ENCODE assay signal across 9 cellular contexts in genomic region chr10:24465899-24466615, GRCh38.
DNase-seq lines count a peak whose midpoint lies in the region; ATAC-seq and TF ChIP-seq lines count a peak whose summit lies in the region.
"Had no signal": no experiment of that assay in that cellular context is flagged by ENCODE, and none has a peak within 500 bp of the region (broad histone marks: within the 10 kb centered on the region; RNA-seq: fewer than 3 reads in every experiment).

No MANE protein-coding gene starts in this region.

- no peak overlapping the region for H3K4me3 ChIP-seq in SJCRH30
- H3K4me3 ChIP-seq in psoas muscle, result peak overlapping the region; percentile 61
- H3K4me3 ChIP-seq in CD8-positive, alpha-beta T cell (ENCODE audit: low read depth, low read length), result no peak overlapping the region

- no peak overlapping the region for H3K4me3 Mint-ChIP-seq in activated CD4-positive, alpha-beta T cell treated with anti-CD3 and anti-CD28 coated beads for 36 hours
- no peak overlapping the region for H3K4me3 Mint-ChIP-seq in CD8-positive, alpha-beta T cell
- H3K4me3 Mint-ChIP-seq: dendritic cell treated with granulocyte-macrophage colony-stimulating factor and Interleukin-4, amounts not matched to agents 40 ng/mL and 50 ng/mL, for 4 days had no signal

- H3K4me1 Mint-ChIP-seq in activated CD4-positive, alpha-beta T cell treated with anti-CD3 and anti-CD28 coated beads for 36 hours, result peaks cover 37% of the 10 kb centered on the region
- peaks cover 7% of the 10 kb centered on the region for H3K4me1 Mint-ChIP-seq in CD8-positive, alpha-beta T cell (ENCODE audit: low read depth)

- POLR2A ChIA-PET in activated CD4-positive, alpha-beta T cell treated with anti-CD3 and anti-CD28 coated beads for 36 hours (lab: Charles Lee), result no interaction called here
- POLR2A ChIA-PET in CD8-positive, alpha-beta T cell (lab: Charles Lee), result no interaction called here

- no peak for TF ChIP-seq CTCF in psoas muscle (IDR thresholded peaks at IDR 0.05)
- TF ChIP-seq CTCF in CD8-positive, alpha-beta T cell (IDR thresholded peaks at IDR 0.05), result no peak

- intact Hi-C loops in activated CD4-positive, alpha-beta T cell treated with anti-CD3 and anti-CD28 coated beads for 36 hours (cut with DNase I, micrococcal nuclease), result loop anchor here (1.0 to 10.0 kb wide), 8 partner anchors 17 to 1131 kb away; partner anchors contain the start of gene KIAA1217 (in 2 of the 2)
- intact Hi-C loops in psoas muscle (cut with DNase I), result no loop called here
- intact Hi-C loops in CD8-positive, alpha-beta T cell (cut with DNase I, micrococcal nuclease), result no loop called here

- H3K27me3 Mint-ChIP-seq in activated CD4-positive, alpha-beta T cell treated with anti-CD3 and anti-CD28 coated beads for 36 hours, result peaks cover 19% of the 10 kb centered on the region
- H3K27me3 Mint-ChIP-seq in CD8-positive, alpha-beta T cell (ENCODE audit: low read depth), result peaks cover 2% of the 10 kb centered on the region
- H3K27me3 Mint-ChIP-seq: dendritic cell treated with granulocyte-macrophage colony-stimulating factor and Interleukin-4, amounts not matched to agents 40 ng/mL and 50 ng/mL, for 4 days had no signal

- H3K4me1 ChIP-seq in SJCRH30, result peaks cover 44% of the 10 kb centered on the region
- peaks cover 63% of the 10 kb centered on the region for H3K4me1 ChIP-seq in psoas muscle
- no peaks in the 10 kb centered on the region for H3K4me1 ChIP-seq in CD8-positive, alpha-beta T cell (ENCODE audit: insufficient read depth, low read length)

- CTCF ChIA-PET in activated CD4-positive, alpha-beta T cell treated with anti-CD3 and anti-CD28 coated beads for 36 hours (lab: Charles Lee), result no interaction called here
- CTCF ChIA-PET in CD8-positive, alpha-beta T cell (lab: Charles Lee), result no interaction called here

- H3K27me3 ChIP-seq in SJCRH30 (no peaks in the 10 kb centered on the region), psoas muscle (ENCODE audit: insufficient read depth in 3 of 3, low read length in 2 of 3) (no peaks in the 10 kb centered on the region)
- no peaks in the 10 kb centered on the region for H3K27me3 ChIP-seq in CD8-positive, alpha-beta T cell (ENCODE audit: insufficient read depth, low read length)

- peaks cover 3% of the 10 kb centered on the region; the same call in 1 of the 2 replicates for H3K9me3 ChIP-seq in SJCRH30 (replicated peaks)
- H3K9me3 ChIP-seq in psoas muscle, result no peaks in the 10 kb centered on the region
- H3K9me3 ChIP-seq in CD8-positive, alpha-beta T cell (ENCODE audit: low read length), result no peaks in the 10 kb centered on the region

- WGBS in psoas muscle, 3 donors, result 58 to 74% (median 58%) methylated on average over 13 of the region's 13 CpGs

- H3K9me3 Mint-ChIP-seq in activated CD4-positive, alpha-beta T cell treated with anti-CD3 and anti-CD28 coated beads for 36 hours (ENCODE audit: low read depth), result no peaks in the 10 kb centered on the region
- no peaks in the 10 kb centered on the region for H3K9me3 Mint-ChIP-seq in CD8-positive, alpha-beta T cell

- H3K36me3 Mint-ChIP-seq in activated CD4-positive, alpha-beta T cell treated with anti-CD3 and anti-CD28 coated beads for 36 hours (ENCODE audit: low read depth), result no peaks in the 10 kb centered on the region
- no peaks in the 10 kb centered on the region for H3K36me3 Mint-ChIP-seq in CD8-positive, alpha-beta T cell

- H3K27ac ChIP-seq in SJCRH30, result peak overlapping the region; percentile 24
- H3K27ac ChIP-seq in psoas muscle, result peak overlapping the region; percentile 90
- H3K27ac ChIP-seq in CD8-positive, alpha-beta T cell (ENCODE audit: low read depth, low read length), result no peak overlapping the region

- H3K36me3 ChIP-seq in SJCRH30 (peaks cover 3% of the 10 kb centered on the region; the same call in 1 of the 2 replicates), psoas muscle (ENCODE audit: insufficient read depth in 1 of 2, low read depth in 1 of 2) (no peaks in the 10 kb centered on the region)
- H3K36me3 ChIP-seq in CD8-positive, alpha-beta T cell (ENCODE audit: insufficient read depth, low read length), result no peaks in the 10 kb centered on the region

- H3K27ac Mint-ChIP-seq in activated CD4-positive, alpha-beta T cell treated with anti-CD3 and anti-CD28 coated beads for 36 hours, result no peak overlapping the region
- H3K27ac Mint-ChIP-seq in CD8-positive, alpha-beta T cell, result no peak overlapping the region
- H3K27ac Mint-ChIP-seq: dendritic cell treated with granulocyte-macrophage colony-stimulating factor and Interleukin-4, amounts not matched to agents 40 ng/mL and 50 ng/mL, for 4 days had no signal

- peak; percentile 79 for ATAC-seq in activated CD4-positive, alpha-beta T cell treated with anti-CD3 and anti-CD28 coated beads for 36 hours
- peak; percentile 58 for ATAC-seq in HG02852 (IDR thresholded peaks at IDR 0.05; ENCODE audit: unreplicated experiment)
- peak; percentile 64 to 78 (median 69) for ATAC-seq in psoas muscle
- no peak for ATAC-seq in CD8-positive, alpha-beta T cell

- DNase-seq in activated CD4-positive, alpha-beta T cell treated with anti-CD3 and anti-CD28 coated beads for 36 hours, result peak; percentile 80
- DNase-seq in activated CD4-positive, alpha-beta T cell treated with anti-CD3 and anti-CD28 coated beads, Interleukin-2, amount 50 U/mL, for 1 hour, result no peak
- DNase-seq in SJCRH30, result peak; percentile 43 to 59
- DNase-seq in dedifferentiated amniotic fluid mesenchymal stem cell (ENCODE audit: extremely low spot score), result peak; percentile 84
- no peak for DNase-seq in psoas muscle
- no peak for DNase-seq in CD8-positive, alpha-beta T cell
- no peak for DNase-seq in cerebellar nuclear complex (lab: John Stamatoyannopoulos, UW)

Comparison
In these comparisons a context has a peak if more than half of its experiments do, and no peak if none do; other contexts are left out.
1. DNase-seq: peak in activated CD4-positive, alpha-beta T cell treated with anti-CD3 and anti-CD28 coated beads for 36 hours (single experiment), SJCRH30 (2 of 2) and dedifferentiated amniotic fluid mesenchymal stem cell (single experiment); none in activated CD4-positive, alpha-beta T cell treated with anti-CD3 and anti-CD28 coated beads, Interleukin-2, amount 50 U/mL, for 1 hour (single experiment), psoas muscle (0 of 2), CD8-positive, alpha-beta T cell (0 of 7) and cerebellar nuclear complex (0 of 2).
2. intact Hi-C loops: an anchor here in activated CD4-positive, alpha-beta T cell treated with anti-CD3 and anti-CD28 coated beads for 36 hours (1.0 to 10.0 kb wide); none called in psoas muscle and CD8-positive, alpha-beta T cell.